ENCODE assay signal across 1 cellular context in the genomic region with DNA sequence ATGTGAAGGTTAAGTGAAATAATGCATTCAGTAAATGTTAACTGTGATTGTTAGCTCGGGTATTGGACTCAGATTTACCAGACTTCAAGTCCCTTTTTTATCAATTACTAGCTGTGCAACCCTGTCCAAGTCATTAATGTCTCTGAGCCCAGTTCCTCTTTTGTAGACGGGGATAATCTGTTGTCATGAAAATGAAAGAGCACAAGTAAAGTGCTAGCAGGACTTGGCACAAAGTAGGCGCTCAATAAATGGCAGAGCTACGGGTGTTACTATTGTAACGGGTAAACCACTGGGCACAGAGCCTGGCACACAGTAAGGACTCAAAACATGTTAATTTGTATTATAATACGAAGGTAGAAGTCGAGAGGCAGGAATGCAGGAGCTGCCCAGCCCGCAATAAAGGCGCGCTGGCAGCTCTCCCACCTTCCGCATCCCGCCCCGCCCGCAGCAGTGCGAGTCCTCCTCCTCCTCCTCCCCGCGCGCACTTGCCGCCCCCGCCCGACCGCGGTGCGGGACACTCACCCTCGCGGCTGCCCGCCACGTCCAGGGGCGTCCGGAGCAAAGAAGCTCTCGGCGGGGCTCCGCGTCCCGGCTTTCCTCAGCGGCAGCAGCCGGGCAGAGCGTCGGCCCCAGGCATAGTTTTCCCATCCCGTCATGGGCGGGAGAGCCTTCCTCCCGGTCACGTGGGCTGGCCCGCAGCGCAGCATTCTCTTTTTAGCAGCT.
TF ChIP-seq lines count a peak whose summit lies in the region.

A gene with protein sequence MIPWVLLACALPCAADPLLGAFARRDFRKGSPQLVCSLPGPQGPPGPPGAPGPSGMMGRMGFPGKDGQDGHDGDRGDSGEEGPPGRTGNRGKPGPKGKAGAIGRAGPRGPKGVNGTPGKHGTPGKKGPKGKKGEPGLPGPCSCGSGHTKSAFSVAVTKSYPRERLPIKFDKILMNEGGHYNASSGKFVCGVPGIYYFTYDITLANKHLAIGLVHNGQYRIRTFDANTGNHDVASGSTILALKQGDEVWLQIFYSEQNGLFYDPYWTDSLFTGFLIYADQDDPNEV (minus strand): TSS at position 637 of the 723 bp plus-strand sequence. CDS start 15,615 bp downstream, outside the sequence.

TF ChIP-seq in HepG2, 621 proteins besides CTCF, POLR2A, EP300 and RAD21 (continued from another document and continues in another):
- TF ChIP-seq, protein P1, sequence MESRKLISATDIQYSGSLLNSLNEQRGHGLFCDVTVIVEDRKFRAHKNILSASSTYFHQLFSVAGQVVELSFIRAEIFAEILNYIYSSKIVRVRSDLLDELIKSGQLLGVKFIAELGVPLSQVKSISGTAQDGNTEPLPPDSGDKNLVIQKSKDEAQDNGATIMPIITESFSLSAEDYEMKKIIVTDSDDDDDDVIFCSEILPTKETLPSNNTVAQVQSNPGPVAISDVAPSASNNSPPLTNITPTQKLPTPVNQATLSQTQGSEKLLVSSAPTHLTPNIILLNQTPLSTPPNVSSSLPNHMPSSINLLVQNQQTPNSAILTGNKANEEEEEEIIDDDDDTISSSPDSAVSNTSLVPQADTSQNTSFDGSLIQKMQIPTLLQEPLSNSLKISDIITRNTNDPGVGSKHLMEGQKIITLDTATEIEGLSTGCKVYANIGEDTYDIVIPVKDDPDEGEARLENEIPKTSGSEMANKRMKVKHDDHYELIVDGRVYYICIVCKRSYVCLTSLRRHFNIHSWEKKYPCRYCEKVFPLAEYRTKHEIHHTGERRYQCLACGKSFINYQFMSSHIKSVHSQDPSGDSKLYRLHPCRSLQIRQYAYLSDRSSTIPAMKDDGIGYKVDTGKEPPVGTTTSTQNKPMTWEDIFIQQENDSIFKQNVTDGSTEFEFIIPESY (CRISPR knock-in tag; IDR thresholded peaks at IDR 0.05): no peak
- TF ChIP-seq TCF7L2 (IDR thresholded peaks at IDR 0.05; ENCODE audit: low read depth, low read length) (no peak), SMARCC2 (IDR thresholded peaks at IDR 0.05) (no peak), ZNF432 (CRISPR knock-in tag; IDR thresholded peaks at IDR 0.05; ENCODE audit: borderline replicate concordance) (no peak), YY1 (IDR thresholded peaks at IDR 0.05; ENCODE audit: insufficient read depth, insufficient replicate concordance, low read depth, low read length) (no peak), ZNF563 (CRISPR knock-in tag; IDR thresholded peaks at IDR 0.05) (no peak), RXRB (CRISPR knock-in tag; IDR thresholded peaks at IDR 0.05; ENCODE audit: borderline replicate concordance) (no peak), GABPB1 (CRISPR knock-in tag; IDR thresholded peaks at IDR 0.05) (peak; percentile 13; the same call in 1 of the 2 replicates), UBTF (CRISPR knock-in tag; IDR thresholded peaks at IDR 0.05) (peak; percentile 20; the same call in 1 of the 2 replicates), MAX (IDR thresholded peaks at IDR 0.05) (peak; percentile 54), ZNF574 (CRISPR knock-in tag; IDR thresholded peaks at IDR 0.05) (0 out of 2 replicates have a peak, but pooled peaks have one; percentile 31), ZNF749 (CRISPR knock-in tag; IDR thresholded peaks at IDR 0.05; ENCODE audit: borderline replicate concordance) (no peak), ZSCAN22 (CRISPR knock-in tag; IDR thresholded peaks at IDR 0.05) (no peak), ZFP37 (CRISPR knock-in tag; IDR thresholded peaks at IDR 0.05; ENCODE audit: borderline replicate concordance) (no peak), ZNF777 (CRISPR knock-in tag; IDR thresholded peaks at IDR 0.05) (peak; percentile 45; the same call in 1 of the 2 replicates), ZNF12 (CRISPR knock-in tag; IDR thresholded peaks at IDR 0.05) (peak; percentile 73; the same call in 1 of the 2 replicates), EZH2 (conservative IDR thresholded peaks at IDR 0.05; ENCODE audit: low read depth, low read length) (peak; percentile 70; the same call in 1 of the 2 replicates), XBP1 (CRISPR knock-in tag; IDR thresholded peaks at IDR 0.05) (no peak), ELF3 (CRISPR knock-in tag; IDR thresholded peaks at IDR 0.05) (no peak), ONECUT2 (CRISPR knock-in tag; IDR thresholded peaks at IDR 0.05) (no peak), SATB2 (CRISPR knock-in tag; IDR thresholded peaks at IDR 0.05) (no peak), ZNF569 (CRISPR knock-in tag; IDR thresholded peaks at IDR 0.05; ENCODE audit: borderline replicate concordance) (no peak), ZNF263 (CRISPR knock-in tag; IDR thresholded peaks at IDR 0.05) (peak; percentile 85), ZNF746 (CRISPR knock-in tag; IDR thresholded peaks at IDR 0.05) (no peak), ZNF235 (CRISPR knock-in tag; IDR thresholded peaks at IDR 0.05; ENCODE audit: borderline replicate concordance) (no peak), ZNF264 (CRISPR knock-in tag; IDR thresholded peaks at IDR 0.05) (no peak), ZFP36 (IDR thresholded peaks at IDR 0.05; ENCODE audit: borderline replicate concordance, low read depth, low read length, partially characterized antibody) (no peak)
- TF ChIP-seq, protein P2, sequence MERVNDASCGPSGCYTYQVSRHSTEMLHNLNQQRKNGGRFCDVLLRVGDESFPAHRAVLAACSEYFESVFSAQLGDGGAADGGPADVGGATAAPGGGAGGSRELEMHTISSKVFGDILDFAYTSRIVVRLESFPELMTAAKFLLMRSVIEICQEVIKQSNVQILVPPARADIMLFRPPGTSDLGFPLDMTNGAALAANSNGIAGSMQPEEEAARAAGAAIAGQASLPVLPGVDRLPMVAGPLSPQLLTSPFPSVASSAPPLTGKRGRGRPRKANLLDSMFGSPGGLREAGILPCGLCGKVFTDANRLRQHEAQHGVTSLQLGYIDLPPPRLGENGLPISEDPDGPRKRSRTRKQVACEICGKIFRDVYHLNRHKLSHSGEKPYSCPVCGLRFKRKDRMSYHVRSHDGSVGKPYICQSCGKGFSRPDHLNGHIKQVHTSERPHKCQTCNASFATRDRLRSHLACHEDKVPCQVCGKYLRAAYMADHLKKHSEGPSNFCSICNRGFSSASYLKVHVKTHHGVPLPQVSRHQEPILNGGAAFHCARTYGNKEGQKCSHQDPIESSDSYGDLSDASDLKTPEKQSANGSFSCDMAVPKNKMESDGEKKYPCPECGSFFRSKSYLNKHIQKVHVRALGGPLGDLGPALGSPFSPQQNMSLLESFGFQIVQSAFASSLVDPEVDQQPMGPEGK (CRISPR knock-in tag; IDR thresholded peaks at IDR 0.05): no peak
- TF ChIP-seq, protein P3, sequence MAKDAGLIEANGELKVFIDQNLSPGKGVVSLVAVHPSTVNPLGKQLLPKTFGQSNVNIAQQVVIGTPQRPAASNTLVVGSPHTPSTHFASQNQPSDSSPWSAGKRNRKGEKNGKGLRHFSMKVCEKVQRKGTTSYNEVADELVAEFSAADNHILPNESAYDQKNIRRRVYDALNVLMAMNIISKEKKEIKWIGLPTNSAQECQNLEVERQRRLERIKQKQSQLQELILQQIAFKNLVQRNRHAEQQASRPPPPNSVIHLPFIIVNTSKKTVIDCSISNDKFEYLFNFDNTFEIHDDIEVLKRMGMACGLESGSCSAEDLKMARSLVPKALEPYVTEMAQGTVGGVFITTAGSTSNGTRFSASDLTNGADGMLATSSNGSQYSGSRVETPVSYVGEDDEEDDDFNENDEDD (CRISPR knock-in tag; IDR thresholded peaks at IDR 0.05; ENCODE audit: borderline replicate concordance): peak; percentile 40; the same call in 1 of the 2 replicates
- TF ChIP-seq, protein P4, sequence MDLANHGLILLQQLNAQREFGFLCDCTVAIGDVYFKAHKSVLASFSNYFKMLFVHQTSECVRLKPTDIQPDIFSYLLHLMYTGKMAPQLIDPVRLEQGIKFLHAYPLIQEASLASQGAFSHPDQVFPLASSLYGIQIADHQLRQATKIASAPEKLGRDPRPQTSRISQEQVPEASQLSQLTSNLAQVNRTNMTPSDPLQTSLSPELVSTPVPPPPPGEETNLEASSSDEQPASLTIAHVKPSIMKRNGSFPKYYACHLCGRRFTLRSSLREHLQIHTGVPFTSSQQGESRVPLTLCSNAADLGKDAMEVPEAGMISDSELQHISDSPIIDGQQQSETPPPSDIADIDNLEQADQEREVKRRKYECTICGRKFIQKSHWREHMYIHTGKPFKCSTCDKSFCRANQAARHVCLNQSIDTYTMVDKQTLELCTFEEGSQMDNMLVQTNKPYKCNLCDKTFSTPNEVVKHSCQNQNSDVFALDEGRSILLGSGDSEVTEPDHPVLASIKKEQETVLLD (CRISPR knock-in tag; IDR thresholded peaks at IDR 0.05; ENCODE audit: low read depth): no peak
